Comparison of ENCODE assay signal across 1 cellular context in the genomic region with DNA sequence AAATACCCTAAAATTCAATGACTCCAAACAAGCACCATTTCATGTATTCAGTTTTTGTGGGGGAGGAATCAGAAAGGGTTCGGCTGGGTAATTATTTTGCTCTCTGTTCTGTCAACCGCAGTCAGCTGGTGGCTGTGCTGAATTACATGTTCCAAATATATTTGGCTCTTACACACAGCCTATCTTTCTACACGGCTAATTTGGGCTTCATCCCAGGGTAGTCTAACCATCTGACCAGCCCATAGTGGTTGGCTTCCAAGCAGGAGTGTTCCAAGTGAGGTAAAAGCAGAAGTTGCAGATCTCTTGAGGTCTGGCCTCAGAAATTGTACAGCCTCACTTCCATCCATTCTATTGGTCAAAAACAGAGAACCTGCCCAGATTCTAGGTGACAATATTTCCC.
TF ChIP-seq lines count a peak whose summit lies in the region.

No MANE protein-coding gene starts in this region.

TF ChIP-seq in GM23338, 12 proteins besides CTCF, POLR2A, EP300 and RAD21 (continued from another document):
- TF ChIP-seq, protein P1, sequence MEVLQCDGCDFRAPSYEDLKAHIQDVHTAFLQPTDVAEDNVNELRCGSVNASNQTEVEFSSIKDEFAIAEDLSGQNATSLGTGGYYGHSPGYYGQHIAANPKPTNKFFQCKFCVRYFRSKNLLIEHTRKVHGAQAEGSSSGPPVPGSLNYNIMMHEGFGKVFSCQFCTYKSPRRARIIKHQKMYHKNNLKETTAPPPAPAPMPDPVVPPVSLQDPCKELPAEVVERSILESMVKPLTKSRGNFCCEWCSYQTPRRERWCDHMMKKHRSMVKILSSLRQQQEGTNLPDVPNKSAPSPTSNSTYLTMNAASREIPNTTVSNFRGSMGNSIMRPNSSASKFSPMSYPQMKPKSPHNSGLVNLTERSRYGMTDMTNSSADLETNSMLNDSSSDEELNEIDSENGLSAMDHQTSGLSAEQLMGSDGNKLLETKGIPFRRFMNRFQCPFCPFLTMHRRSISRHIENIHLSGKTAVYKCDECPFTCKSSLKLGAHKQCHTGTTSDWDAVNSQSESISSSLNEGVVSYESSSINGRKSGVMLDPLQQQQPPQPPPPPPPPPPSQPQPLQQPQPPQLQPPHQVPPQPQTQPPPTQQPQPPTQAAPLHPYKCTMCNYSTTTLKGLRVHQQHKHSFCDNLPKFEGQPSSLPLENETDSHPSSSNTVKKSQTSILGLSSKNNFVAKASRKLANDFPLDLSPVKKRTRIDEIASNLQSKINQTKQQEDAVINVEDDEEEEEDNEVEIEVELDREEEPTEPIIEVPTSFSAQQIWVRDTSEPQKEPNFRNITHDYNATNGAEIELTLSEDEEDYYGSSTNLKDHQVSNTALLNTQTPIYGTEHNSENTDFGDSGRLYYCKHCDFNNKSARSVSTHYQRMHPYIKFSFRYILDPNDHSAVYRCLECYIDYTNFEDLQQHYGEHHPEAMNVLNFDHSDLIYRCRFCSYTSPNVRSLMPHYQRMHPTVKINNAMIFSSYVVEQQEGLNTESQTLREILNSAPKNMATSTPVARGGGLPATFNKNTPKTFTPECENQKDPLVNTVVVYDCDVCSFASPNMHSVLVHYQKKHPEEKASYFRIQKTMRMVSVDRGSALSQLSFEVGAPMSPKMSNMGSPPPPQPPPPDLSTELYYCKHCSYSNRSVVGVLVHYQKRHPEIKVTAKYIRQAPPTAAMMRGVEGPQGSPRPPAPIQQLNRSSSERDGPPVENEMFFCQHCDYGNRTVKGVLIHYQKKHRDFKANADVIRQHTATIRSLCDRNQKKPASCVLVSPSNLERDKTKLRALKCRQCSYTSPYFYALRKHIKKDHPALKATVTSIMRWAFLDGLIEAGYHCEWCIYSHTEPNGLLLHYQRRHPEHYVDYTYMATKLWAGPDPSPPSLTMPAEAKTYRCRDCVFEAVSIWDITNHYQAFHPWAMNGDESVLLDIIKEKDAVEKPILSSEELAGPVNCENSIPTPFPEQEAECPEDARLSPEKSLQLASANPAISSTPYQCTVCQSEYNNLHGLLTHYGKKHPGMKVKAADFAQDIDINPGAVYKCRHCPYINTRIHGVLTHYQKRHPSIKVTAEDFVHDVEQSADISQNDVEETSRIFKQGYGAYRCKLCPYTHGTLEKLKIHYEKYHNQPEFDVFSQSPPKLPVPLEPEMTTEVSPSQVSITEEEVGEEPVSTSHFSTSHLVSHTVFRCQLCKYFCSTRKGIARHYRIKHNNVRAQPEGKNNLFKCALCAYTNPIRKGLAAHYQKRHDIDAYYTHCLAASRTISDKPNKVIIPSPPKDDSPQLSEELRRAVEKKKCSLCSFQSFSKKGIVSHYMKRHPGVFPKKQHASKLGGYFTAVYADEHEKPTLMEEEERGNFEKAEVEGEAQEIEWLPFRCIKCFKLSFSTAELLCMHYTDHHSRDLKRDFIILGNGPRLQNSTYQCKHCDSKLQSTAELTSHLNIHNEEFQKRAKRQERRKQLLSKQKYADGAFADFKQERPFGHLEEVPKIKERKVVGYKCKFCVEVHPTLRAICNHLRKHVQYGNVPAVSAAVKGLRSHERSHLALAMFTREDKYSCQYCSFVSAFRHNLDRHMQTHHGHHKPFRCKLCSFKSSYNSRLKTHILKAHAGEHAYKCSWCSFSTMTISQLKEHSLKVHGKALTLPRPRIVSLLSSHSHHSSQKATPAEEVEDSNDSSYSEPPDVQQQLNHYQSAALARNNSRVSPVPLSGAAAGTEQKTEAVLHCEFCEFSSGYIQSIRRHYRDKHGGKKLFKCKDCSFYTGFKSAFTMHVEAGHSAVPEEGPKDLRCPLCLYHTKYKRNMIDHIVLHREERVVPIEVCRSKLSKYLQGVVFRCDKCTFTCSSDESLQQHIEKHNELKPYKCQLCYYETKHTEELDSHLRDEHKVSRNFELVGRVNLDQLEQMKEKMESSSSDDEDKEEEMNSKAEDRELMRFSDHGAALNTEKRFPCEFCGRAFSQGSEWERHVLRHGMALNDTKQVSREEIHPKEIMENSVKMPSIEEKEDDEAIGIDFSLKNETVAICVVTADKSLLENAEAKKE (CRISPR knock-in tag; IDR thresholded peaks at IDR 0.05), result no peak
